8 cellular contexts compared by ENCODE assay signal in the genomic region with DNA sequence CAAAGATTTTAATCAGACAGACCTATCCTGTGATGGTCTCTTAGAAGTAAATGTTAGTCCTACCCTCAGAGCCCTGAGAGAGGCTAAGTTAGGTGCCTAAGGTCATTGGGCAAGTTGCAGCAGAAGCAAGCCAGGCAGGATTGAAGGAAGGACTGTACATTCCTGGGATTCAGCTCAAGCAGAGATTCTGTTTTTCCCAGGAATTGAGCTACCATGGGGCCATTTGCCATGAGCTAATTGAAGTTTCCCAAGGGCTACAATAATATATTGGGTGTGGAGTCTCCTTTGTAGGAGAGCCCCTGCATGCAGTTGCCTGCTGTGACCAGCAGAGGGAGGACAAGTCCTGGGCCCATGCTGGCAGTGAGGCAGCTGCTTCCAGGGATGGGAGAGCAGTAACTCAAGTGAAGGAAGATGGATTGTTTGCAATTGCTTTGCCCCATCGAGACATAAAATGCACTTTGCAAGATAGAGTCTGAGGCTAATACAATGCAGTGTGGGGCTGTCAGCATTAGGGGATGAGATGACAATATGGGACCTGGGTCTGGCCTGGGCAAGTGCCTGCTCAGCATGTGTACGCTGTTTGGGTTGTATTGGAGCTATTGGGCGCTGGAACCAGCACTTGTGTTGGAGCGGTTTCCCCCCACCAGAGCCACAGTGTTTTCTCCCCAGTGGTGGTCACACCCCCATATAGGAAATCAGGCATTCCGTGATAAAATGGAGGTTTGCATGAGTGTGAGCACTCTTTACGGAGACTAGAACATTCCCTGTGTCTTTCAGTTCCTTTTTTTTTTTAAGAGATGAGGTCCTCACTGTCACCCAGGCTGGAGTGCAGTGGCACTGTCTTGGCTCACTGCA. TPM values are rescaled to one million over a fixed set of nuclear protein-coding genes. Genes with fewer than 3 reads are reported as not detected.
A peak's percentile ranks its signal among the peaks of the same experiment; 100 is the strongest.
DNase-seq lines count a peak whose midpoint lies in the region; ATAC-seq, FAIRE-seq and TF ChIP-seq lines count a peak whose summit lies in the region.

No MANE protein-coding gene starts in this region.

- no peak overlapping the region for H3K9ac ChIP-seq in Loucy (ENCODE audit: low read depth, low read length, poor library complexity, severe bottlenecking)

- H3K4me2 ChIP-seq in Loucy (ENCODE audit: low read depth, low read length, poor library complexity, severe bottlenecking): no peak overlapping the region

- peaks cover 9% of the 10 kb centered on the region; the same call in 1 of the 2 replicates for H3K79me2 ChIP-seq in Loucy (ENCODE audit: insufficient read depth, low read length)

- intact Hi-C loops in pancreas (cut with DNase I): loop anchor here in 1 of 3 donors (10.0 kb wide), 1 partner anchor 305 kb away; no protein-coding TSS in a partner anchor

- no peaks in the 10 kb centered on the region for H3K9me2 ChIP-seq in Loucy (replicated peaks; ENCODE audit: low read depth, low read length)

- DNase-seq in AG08396 (ENCODE audit: low spot score) (peak; percentile 90), SJCRH30 (peak; percentile 86 to 92), pancreas (peak; percentile 53 to 90 (median 74)), tibial nerve (ENCODE audit: low spot score in 2 of 2) (peak; percentile 58 to 76)
- peak; percentile 90 for DNase-seq in activated effector memory CD4-positive, alpha-beta T cell treated with anti-CD3 and anti-CD28 coated beads, Interleukin-2, amount 50 U/mL, for 16 hours

- no peaks in the 10 kb centered on the region for H3K27me3 ChIP-seq in Loucy (ENCODE audit: insufficient read depth, low read length, poor library complexity, severe bottlenecking)
- no peaks in the 10 kb centered on the region for H3K27me3 ChIP-seq in SJCRH30
- no peaks in the 10 kb centered on the region for H3K27me3 ChIP-seq in gastroesophageal sphincter
- no peaks in the 10 kb centered on the region for H3K27me3 ChIP-seq in pancreas
- no peaks in the 10 kb centered on the region for H3K27me3 ChIP-seq in tibial nerve

- H2AFZ ChIP-seq in Loucy (ENCODE audit: low read length): no peak overlapping the region

- no peaks in the 10 kb centered on the region for H3F3A ChIP-seq in Loucy (ENCODE audit: low read depth)

- H3K9me3 ChIP-seq in Loucy (ENCODE audit: insufficient read depth, low read depth, low read length) (no peaks in the 10 kb centered on the region), SJCRH30 (replicated peaks) (no peaks in the 10 kb centered on the region), gastroesophageal sphincter (no peaks in the 10 kb centered on the region), pancreas (no peaks in the 10 kb centered on the region), tibial nerve (no peaks in the 10 kb centered on the region)

- H3K27ac ChIP-seq in SJCRH30 (no peak overlapping the region), gastroesophageal sphincter (no peak overlapping the region), pancreas (no peak overlapping the region), tibial nerve (no peak overlapping the region)

- peaks cover 99% of the 10 kb centered on the region; the same call in 1 of the 2 replicates for H3K36me3 ChIP-seq in Loucy (ENCODE audit: insufficient read depth, low read length)
- H3K36me3 ChIP-seq in SJCRH30: peaks cover 2% of the 10 kb centered on the region
- H3K36me3 ChIP-seq in gastroesophageal sphincter: peaks cover 0 to 34% of the 10 kb centered on the region in 2 donors
- H3K36me3 ChIP-seq in pancreas: peaks cover 0 to 37% (median 0%) of the 10 kb centered on the region in 3 donors
- peaks cover 0 to 39% (median 0%) of the 10 kb centered on the region in 3 donors for H3K36me3 ChIP-seq in tibial nerve

- H3K4me3 ChIP-seq in Loucy (ENCODE audit: low read length, poor library complexity, severe bottlenecking) (no peak overlapping the region), SJCRH30 (no peak overlapping the region), gastroesophageal sphincter (no peak overlapping the region), pancreas (no peak overlapping the region), tibial nerve (no peak overlapping the region)

- FAIRE-seq in pancreas (lab: Jason Lieb, UNC): no peak

- TF ChIP-seq CTCF in Loucy (conservative IDR thresholded peaks at IDR 0.05; ENCODE audit: low read length) (peak; percentile 98), gastroesophageal sphincter (IDR thresholded peaks at IDR 0.05) (peak; percentile 90 to 99 (median 96)), pancreas (IDR thresholded peaks at IDR 0.05) (peak; percentile 91 to 99 (median 98)), tibial nerve (IDR thresholded peaks at IDR 0.05) (peak; percentile 89 to 100 (median 98))

- H4K20me1 ChIP-seq in Loucy (ENCODE audit: insufficient read depth, low read length, poor library complexity, severe bottlenecking): peaks cover 18% of the 10 kb centered on the region

- no peak for TF ChIP-seq EP300 in gastroesophageal sphincter (IDR thresholded peaks at IDR 0.05)
- peak in 1 of 2 donors; percentile 18 for TF ChIP-seq EP300 in tibial nerve (IDR thresholded peaks at IDR 0.05)

- TF ChIP-seq POLR2A in gastroesophageal sphincter (IDR thresholded peaks at IDR 0.05) (no peak), tibial nerve (IDR thresholded peaks at IDR 0.05) (no peak)

- ATAC-seq in GM18520 (IDR thresholded peaks at IDR 0.05; ENCODE audit: unreplicated experiment) (peak; percentile 60), gastroesophageal sphincter (peak; percentile 89), pancreas (peak; percentile 84 to 98 (median 96))

- H3K4me1 ChIP-seq in Loucy (ENCODE audit: insufficient read depth, low read length, poor library complexity, severe bottlenecking): peaks cover 8% of the 10 kb centered on the region
- peaks cover 36% of the 10 kb centered on the region for H3K4me1 ChIP-seq in SJCRH30
- H3K4me1 ChIP-seq in gastroesophageal sphincter: no peaks in the 10 kb centered on the region
- H3K4me1 ChIP-seq in pancreas: no peaks in the 10 kb centered on the region
- H3K4me1 ChIP-seq in tibial nerve: peaks cover 0 to 22% (median 7%) of the 10 kb centered on the region in 4 donors

- 65 to 95% methylated on average over 4 to 6 of the region's 6 CpGs for WGBS in gastroesophageal sphincter (ENCODE audit: low coverage in 1 of 2), 2 donors
- WGBS in pancreas, 2 donors: 59 to 64% methylated on average over 6 of the region's 6 CpGs
- 66 to 78% methylated on average over 6 of the region's 6 CpGs for WGBS in tibial nerve, 2 donors

RNA-seq across cellular contexts. Expression of a gene that starts 27.9 kb away (rescaled TPM):
- total RNA-seq in SJCRH30 (2014; rRNA removed; shearing (Covaris generic)): 15.6 TPM in 2 replicates
- 1 to 10 TPM in 1 of 4 donors, under 1 TPM in 2, not detected in 1; 0.47 to 2.3 (median 0.81) TPM for total RNA-seq in gastroesophageal sphincter
- 1 to 10 TPM; 2.0 to 5.1 (median 3.8) TPM for total RNA-seq in pancreas
- 1 to 10 TPM; 2.4 to 3.4 TPM for polyA plus RNA-seq in pancreas
- 1 to 10 TPM; 1.0 to 1.5 (median 1.3) TPM for total RNA-seq in tibial nerve

RNA-seq across cellular contexts. Expression of a gene that starts 29.6 kb away (rescaled TPM):
- 322 and 324 TPM in 2 replicates for total RNA-seq in SJCRH30 (2014; rRNA removed; shearing (Covaris generic))
- total RNA-seq in gastroesophageal sphincter: 100 to 1,000 TPM; 148 to 158 (median 150) TPM
- 10 to 100 TPM; 20.6 to 46.7 (median 32.6) TPM for total RNA-seq in pancreas
- 10 to 100 TPM; 12.4 to 32.0 TPM for polyA plus RNA-seq in pancreas
- 10 to 100 TPM; 59.0 to 85.8 (median 79.9) TPM for total RNA-seq in tibial nerve

RNA-seq across cellular contexts. Expression of a gene that starts 46.9 kb away (rescaled TPM):
- 18.8 and 19.8 TPM in 2 replicates for total RNA-seq in SJCRH30 (2014; rRNA removed; shearing (Covaris generic))
- total RNA-seq in gastroesophageal sphincter (10 to 100 TPM; 25.0 to 33.2 (median 30.7) TPM), pancreas (10 to 100 TPM; 12.9 to 25.7 (median 15.9) TPM), tibial nerve (10 to 100 TPM; 14.1 to 33.2 (median 17.8) TPM)
- 10 to 100 TPM; 26.8 to 29.1 TPM for polyA plus RNA-seq in pancreas
